8 cellular contexts compared by ENCODE assay signal in genomic region chr5:154405078-154405792, GRCh38. TPM values are rescaled to one million over a fixed set of nuclear protein-coding genes. Genes with fewer than 3 reads are reported as not detected.
DNase-seq lines count a peak whose midpoint lies in the region; ATAC-seq and TF ChIP-seq lines count a peak whose summit lies in the region.

No MANE protein-coding gene starts in this region.

- CTCF ChIA-PET in BJ (lab: Yijun Ruan, JAX): interaction anchor here (0.6 to 5.7 kb wide), 44 partner anchors 10 to 1881 kb away, joined by 3 to 112 read pairs (median 4); partner anchors contain the start of gene GALNT10

- 7 to 8% methylated on average over 37 of the region's 37 CpGs for WGBS in lung, 2 donors

- DNase-seq in BJ (ENCODE audit: low read depth): no peak
- DNase-seq in GM19238 (ENCODE audit: insufficient read length, low spot score): peak; percentile 87
- peak; percentile 40 for DNase-seq in NCI-H510A treated with DMSO at 0.1 percent for 48 hours (lab: John Stamatoyannopoulos, UW)
- peak; percentile 62 to 64 for DNase-seq in activated CD4-positive, alpha-beta T cell treated with anti-CD3 and anti-CD28 coated beads, Interleukin-2, amount 50 U/mL, for 4 hours
- DNase-seq in dorsolateral prefrontal cortex: peak; percentile 69 to 87 (median 76)
- peak; percentile 79 for DNase-seq in lung (ENCODE audit: low spot score)
- DNase-seq in stimulated activated CD4-positive, alpha-beta T cell treated with anti-CD3 and anti-CD28 coated beads, TNF-alpha, amount 100 ng/mL, for 24 hours (ENCODE audit: low read depth in 3 of 3): peak; percentile 48 to 76 (median 52)

- H3K27me3 ChIP-seq in BJ (ENCODE audit: control insufficient read depth, insufficient read depth, low read length): no peaks in the 10 kb centered on the region
- no peaks in the 10 kb centered on the region for H3K27me3 ChIP-seq in dorsolateral prefrontal cortex
- no peaks in the 10 kb centered on the region for H3K27me3 ChIP-seq in lung (ENCODE audit: control insufficient read depth, insufficient read depth)

- H3K9me3 ChIP-seq in lung (ENCODE audit: control insufficient read depth in 2 of 2, insufficient read depth in 1 of 2, low read length in 1 of 2): no peaks in the 10 kb centered on the region

- intact Hi-C loops in dorsolateral prefrontal cortex (cut with DNase I): loop anchor here (1.0 to 10.0 kb wide), 7 partner anchors 210 to 430 kb away; partner anchors contain the start of gene GALNT10 (in 2 of the 2)

- H3K4me1 ChIP-seq in lung (ENCODE audit: control insufficient read depth in 2 of 2, insufficient read depth in 2 of 2, low read length in 2 of 2): peaks cover 0 to 2% of the 10 kb centered on the region in 2 donors

- TF ChIP-seq CTCF in BJ (IDR thresholded peaks at IDR 0.05; ENCODE audit: insufficient read depth, low read depth, low read length) (peak; percentile 89), dorsolateral prefrontal cortex (IDR thresholded peaks at IDR 0.05 in 54 of 56, conservative IDR thresholded peaks at IDR 0.05 in 2 of 56; ENCODE audit: low read depth in 1 of 56, partially characterized antibody in 56 of 56) (peak; percentile 48 to 96 (median 86)), lung (IDR thresholded peaks at IDR 0.05; ENCODE audit: control extremely low read depth, extremely low read depth) (peak; percentile 80)

- no peaks in the 10 kb centered on the region; the same call in none of the 2 replicates for H3K36me3 ChIP-seq in BJ (ENCODE audit: control insufficient read depth, insufficient read depth, low read length)
- H3K36me3 ChIP-seq in lung (ENCODE audit: control insufficient read depth in 2 of 2, insufficient read depth in 2 of 2, low read length in 2 of 2): peaks cover 0 to 3% of the 10 kb centered on the region in 2 donors

- peak overlapping the region in 4 of 59 donors; percentile 10 to 70 (median 46) for H3K27ac ChIP-seq in dorsolateral prefrontal cortex
- no peak overlapping the region for H3K27ac ChIP-seq in lung (ENCODE audit: low read depth in 1 of 2, low read length in 1 of 2)

- H3K4me3 ChIP-seq in BJ (ENCODE audit: low read depth, low read length): peak overlapping the region; percentile 27; the same call in 1 of the 2 replicates
- peak overlapping the region in 58 of 59 donors; percentile 17 to 70 (median 54) for H3K4me3 ChIP-seq in dorsolateral prefrontal cortex
- H3K4me3 ChIP-seq in lung: no peak overlapping the region

- ATAC-seq in HG03354 (IDR thresholded peaks at IDR 0.05; ENCODE audit: poor library complexity, severe bottlenecking, unreplicated experiment): peak; percentile 100
- ATAC-seq in lung (ENCODE audit: insufficient read depth, low FRiP score): peak; percentile 95

- POLR2A ChIA-PET in BJ (lab: Charles Lee): no interaction called here

RNA-seq across cellular contexts. Expression of gene SAP30L, which starts 40.6 kb away (rescaled TPM):
- 26.3 and 41.2 TPM in 2 replicates for polyA plus RNA-seq in BJ (2011; rRNA removed)
- polyA minus RNA-seq in BJ (2011; rRNA and poly(A)+ RNA removed): 12.1 and 12.9 TPM in 2 replicates
- total RNA-seq in dorsolateral prefrontal cortex: 10 to 100 TPM; 22.8 to 74.9 (median 44.4) TPM
- total RNA-seq in lung: 10 to 100 TPM; 28.5 to 31.5 TPM
- 10 to 100 TPM; 18.2 to 35.4 TPM for polyA plus RNA-seq in lung
